Comparison of ENCODE assay signal across 16 cellular contexts in the genomic region with DNA sequence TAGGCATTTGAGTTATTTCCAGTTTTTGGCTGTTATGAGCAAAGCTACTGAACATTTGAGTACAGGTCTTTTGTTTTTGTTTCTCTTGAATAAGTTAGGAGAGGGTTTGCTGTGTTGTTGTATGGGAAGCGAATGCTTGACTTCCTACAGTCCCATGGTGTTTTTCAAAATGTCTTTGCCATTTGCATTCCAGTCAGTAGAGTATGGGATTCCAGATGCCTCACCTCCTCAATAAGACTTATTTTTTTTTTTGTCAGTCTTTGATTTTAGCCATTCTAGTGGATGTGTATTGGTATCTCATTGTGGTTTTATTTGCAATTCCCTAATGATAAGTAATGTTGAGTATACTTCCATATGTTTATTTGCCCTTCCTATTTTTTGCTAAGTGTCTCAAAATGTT. TPM values are rescaled to one million over a fixed set of nuclear protein-coding genes. Genes with fewer than 3 reads are reported as not detected.
DNase-seq lines count a peak whose midpoint lies in the region; ATAC-seq, FAIRE-seq and TF ChIP-seq lines count a peak whose summit lies in the region.
"Had no signal": no experiment of that assay in that cellular context is flagged by ENCODE, and none has a peak within 500 bp of the region (broad histone marks: within the 10 kb centered on the region; RNA-seq: fewer than 3 reads in every experiment).

No MANE protein-coding gene starts in this region.

- H3K27me3 Mint-ChIP-seq in activated B cell treated with CpG ODN at 0.5 μM for 24 hours = no peaks in the 10 kb centered on the region

- H3F3A ChIP-seq in DOHH2 (ENCODE audit: control insufficient read depth, insufficient read depth) (peaks cover 8% of the 10 kb centered on the region; the same call in 1 of the 2 replicates), PC-9 (ENCODE audit: insufficient read depth, low read depth) (no peaks in the 10 kb centered on the region)

- H3K27me3 ChIP-seq in DOHH2 (ENCODE audit: control insufficient read depth, low read length) (no peaks in the 10 kb centered on the region), keratinocyte (ENCODE audit: control insufficient read depth, extremely low read depth, insufficient read depth, low read length) (no peaks in the 10 kb centered on the region), PC-9 (ENCODE audit: insufficient read depth, low read depth) (no peaks in the 10 kb centered on the region)
- H3K27me3 ChIP-seq: upper lobe of left lung had no signal

- intact Hi-C loops in activated B cell treated with CpG ODN at 0.5 μM for 24 hours (cut with micrococcal nuclease) (loop anchor here (1.0 kb wide), 1 partner anchor 11 kb away; no protein-coding TSS in a partner anchor), PC-9 (cut with micrococcal nuclease; ENCODE audit: unreplicated experiment) (no loop called here)

- peaks cover 99% of the 10 kb centered on the region for H3K79me2 ChIP-seq in DOHH2 (ENCODE audit: control insufficient read depth, low read length)
- peaks cover 82% of the 10 kb centered on the region for H3K79me2 ChIP-seq in keratinocyte (ENCODE audit: control insufficient read depth, insufficient read depth, low read length)
- H3K79me2 ChIP-seq in PC-9 (ENCODE audit: low read depth) = peaks cover 100% of the 10 kb centered on the region

- H3K4me1 ChIP-seq in DOHH2 (ENCODE audit: control insufficient read depth, low read length) (peaks cover 76% of the 10 kb centered on the region), keratinocyte (ENCODE audit: control insufficient read depth, extremely low read depth, insufficient read depth, low read length) (peaks cover 13% of the 10 kb centered on the region), PC-9 (replicated peaks; ENCODE audit: insufficient read depth) (no peaks in the 10 kb centered on the region)

- peak overlapping the region; percentile 2 for H3K4me3 Mint-ChIP-seq in activated B cell treated with CpG ODN at 0.5 μM for 24 hours

- peak overlapping the region; percentile 57 for H3K4me2 ChIP-seq in DOHH2 (ENCODE audit: low read length)
- H3K4me2 ChIP-seq in keratinocyte (ENCODE audit: control insufficient read depth, extremely low read depth, insufficient read depth, low read depth, low read length) = peak overlapping the region; percentile 53
- H3K4me2 ChIP-seq in PC-9 = no peak overlapping the region

- no peak overlapping the region for H3K27ac ChIP-seq in DOHH2 (ENCODE audit: low read depth, low read length)
- H3K27ac ChIP-seq in keratinocyte (ENCODE audit: control insufficient read depth, insufficient read depth, low read length) = no peak overlapping the region
- no peak overlapping the region for H3K27ac ChIP-seq in PC-9
- H3K27ac ChIP-seq: upper lobe of left lung had no signal

- FAIRE-seq in keratinocyte (lab: Jason Lieb, UNC) = no peak
- FAIRE-seq: G401.6, HepG2 had no signal

- H4K20me1 ChIP-seq in DOHH2 (ENCODE audit: control insufficient read depth, insufficient read depth, low read depth, low read length) (peaks cover 17% of the 10 kb centered on the region), keratinocyte (ENCODE audit: control insufficient read depth, extremely low read depth, insufficient read depth, low read length) (peaks cover 3% of the 10 kb centered on the region), PC-9 (ENCODE audit: insufficient read depth) (peaks cover 90% of the 10 kb centered on the region)

- BruUV-seq in PC-9 (replicated peaks; lab: Mats Ljungman, UMichigan) = no TSS peak

- H3K9ac ChIP-seq in keratinocyte (ENCODE audit: control insufficient read depth, extremely low read depth, insufficient read depth, low read length) = no peak overlapping the region

- no peak for TF ChIP-seq CTCF in AG10803 (conservative IDR thresholded peaks at IDR 0.05; ENCODE audit: low read length)
- TF ChIP-seq CTCF in DOHH2 (IDR thresholded peaks at IDR 0.05; ENCODE audit: low read depth, low read length, poor library complexity, severe bottlenecking) = no peak
- TF ChIP-seq CTCF in activated B cell treated with CpG ODN at 0.5 μM for 24 hours (IDR thresholded peaks at IDR 0.05) = no peak
- TF ChIP-seq CTCF in keratinocyte (optimal IDR thresholded peaks at IDR 0.05 in 1 of 3, IDR thresholded peaks at IDR 0.05 in 1 of 3, conservative IDR thresholded peaks at IDR 0.05 in 1 of 3; ENCODE audit: extremely low read depth in 1 of 3, insufficient read depth in 2 of 3, low read length in 3 of 3) = no peak
- TF ChIP-seq CTCF in PC-9 (conservative IDR thresholded peaks at IDR 0.05) = no peak

- H3K36me3 Mint-ChIP-seq in activated B cell treated with CpG ODN at 0.5 μM for 24 hours (ENCODE audit: low read depth) = peaks cover 7% of the 10 kb centered on the region

- no peaks in the 10 kb centered on the region; the same call in none of the 2 replicates for H3K36me3 ChIP-seq in DOHH2 (ENCODE audit: control insufficient read depth, low read length)
- H3K36me3 ChIP-seq in keratinocyte (ENCODE audit: control insufficient read depth in 2 of 2, extremely low read depth in 1 of 2, insufficient read depth in 2 of 2, low read length in 2 of 2) = no peaks in the 10 kb centered on the region
- no peaks in the 10 kb centered on the region for H3K36me3 ChIP-seq in PC-9 (ENCODE audit: low read depth)
- H3K36me3 ChIP-seq: upper lobe of left lung had no signal

- POLR2A ChIA-PET in activated B cell treated with CpG ODN at 0.5 μM for 24 hours (lab: Charles Lee) = interaction anchor here (1.0 to 2.1 kb wide), 2 partner anchors 19 to 21 kb away, joined by 3 to 6 read pairs; a partner anchor contains a TSS
- POLR2A ChIA-PET in PC-9 (lab: Charles Lee; ENCODE audit: unreplicated experiment) = no interaction called here

- DNase-seq in AG10803 (ENCODE audit: low read depth) = peak; percentile 18
- DNase-seq in activated B cell treated with CpG ODN at 0.5 μM for 24 hours = no peak
- DNase-seq in keratinocyte (ENCODE audit: low read depth, low spot score) = no peak
- no peak for DNase-seq in PC-9
- no peak for DNase-seq in NCI-H2227 treated with DMSO at 0.1 percent for 48 hours (lab: John Stamatoyannopoulos, UW)
- DNase-seq in NCI-H1105 (lab: John Stamatoyannopoulos, UW) = no peak
- no peak for DNase-seq in NCI-H526 treated with DMSO at 0.1 percent for 48 hours (lab: John Stamatoyannopoulos, UW)
- DNase-seq: activated CD4-positive, CD25-positive, alpha-beta regulatory T cell; C1 segment of cervical spinal cord; mesendoderm; posterior cingulate gyrus; SW 1271; upper lobe of left lung had no signal

- peaks cover 5% of the 10 kb centered on the region for H3K9me1 ChIP-seq in keratinocyte (ENCODE audit: control insufficient read depth, extremely low read depth, insufficient read depth, low read length)

- no peaks in the 10 kb centered on the region for H3K9me3 ChIP-seq in DOHH2 (ENCODE audit: control insufficient read depth, insufficient read depth, low read length)
- no peaks in the 10 kb centered on the region for H3K9me3 ChIP-seq in keratinocyte (ENCODE audit: control insufficient read depth, low read depth, low read length)
- no peaks in the 10 kb centered on the region for H3K9me3 ChIP-seq in PC-9 (ENCODE audit: insufficient read depth, low read depth)
- H3K9me3 ChIP-seq: upper lobe of left lung had no signal

- H3K9me3 Mint-ChIP-seq in activated B cell treated with CpG ODN at 0.5 μM for 24 hours = no peaks in the 10 kb centered on the region

- H3K9me2 ChIP-seq in DOHH2 (replicated peaks; ENCODE audit: control insufficient read depth, low read length) = no peaks in the 10 kb centered on the region
- H3K9me2 ChIP-seq in PC-9 (ENCODE audit: insufficient read depth) = no peaks in the 10 kb centered on the region

- peak overlapping the region; percentile 60 for H3K27ac Mint-ChIP-seq in activated B cell treated with CpG ODN at 0.5 μM for 24 hours

- H2AFZ ChIP-seq in keratinocyte (ENCODE audit: control insufficient read depth, low read length) (no peak overlapping the region), PC-9 (no peak overlapping the region)

- dilution Hi-C loops in keratinocyte (cut with MboI; ENCODE audit: extremely low pct_ligation_motif_present, low sequenced_read_pairs) = no loop called here

- H3K4me1 Mint-ChIP-seq in activated B cell treated with CpG ODN at 0.5 μM for 24 hours = peaks cover 98% of the 10 kb centered on the region

- ATAC-seq in activated B cell treated with CpG ODN at 0.5 μM for 24 hours (ENCODE audit: low read depth) = no peak
- ATAC-seq: HepG2 had no signal

- H3K4me3 ChIP-seq in AG10803 (ENCODE audit: low read length) (no peak overlapping the region), DOHH2 (ENCODE audit: low read length) (peak overlapping the region; percentile 12; the same call in 1 of the 2 replicates), keratinocyte (ENCODE audit: control insufficient read depth in 2 of 3, extremely low read depth in 1 of 3, insufficient read depth in 2 of 3, low read depth in 1 of 3, low read length in 3 of 3) (peak overlapping the region in 1 of 3 experiments; percentile 6), PC-9 (no peak overlapping the region)
- H3K4me3 ChIP-seq: upper lobe of left lung had no signal

- CTCF ChIA-PET in activated B cell treated with CpG ODN at 0.5 μM for 24 hours (lab: Charles Lee) (no interaction called here), PC-9 (lab: Charles Lee) (interaction anchor here (0.6 kb wide), 1 partner anchor 10 kb away, joined by 5 read pairs; no protein-coding TSS in a partner anchor)

RNA-seq across cellular contexts. Expression of a gene that starts 19.4 kb away (rescaled TPM):
- total RNA-seq in activated B cell treated with CpG ODN at 0.5 μM for 24 hours = 70.9 and 83.6 TPM in 2 replicates
- polyA plus RNA-seq in keratinocyte = 22.0 to 30.7 TPM (median 25.4 TPM) in 3 replicates
- polyA plus RNA-seq in keratinocyte (2011; ENCODE audit: low read depth) = 28.9 TPM
- 11.7 and 23.7 TPM in 2 replicates for polyA plus RNA-seq in keratinocyte (2011; cell fraction: cytosol; rRNA removed)
- polyA plus RNA-seq in keratinocyte (2011; cell fraction: nucleus; rRNA removed) = 49.2 and 52.8 TPM in 2 replicates
- polyA plus RNA-seq in keratinocyte (2012; ENCODE audit: low replicate concordance) = 20.8 and 23.7 TPM in 2 replicates
- 27.6 to 74.1 TPM (median 50.2 TPM) in 3 replicates for polyA minus RNA-seq in keratinocyte
- polyA minus RNA-seq in keratinocyte (2011; cell fraction: cytosol; rRNA and poly(A)+ RNA removed) = 19.4 TPM
- 42.1 and 77.6 TPM in 2 replicates for polyA minus RNA-seq in keratinocyte (2011; cell fraction: nucleus; rRNA and poly(A)+ RNA removed)
- 76.8 and 80.9 TPM in 2 replicates for total RNA-seq in PC-9 (2021)
